Comparison of ENCODE assay signal across 11 cellular contexts in the genomic region with DNA sequence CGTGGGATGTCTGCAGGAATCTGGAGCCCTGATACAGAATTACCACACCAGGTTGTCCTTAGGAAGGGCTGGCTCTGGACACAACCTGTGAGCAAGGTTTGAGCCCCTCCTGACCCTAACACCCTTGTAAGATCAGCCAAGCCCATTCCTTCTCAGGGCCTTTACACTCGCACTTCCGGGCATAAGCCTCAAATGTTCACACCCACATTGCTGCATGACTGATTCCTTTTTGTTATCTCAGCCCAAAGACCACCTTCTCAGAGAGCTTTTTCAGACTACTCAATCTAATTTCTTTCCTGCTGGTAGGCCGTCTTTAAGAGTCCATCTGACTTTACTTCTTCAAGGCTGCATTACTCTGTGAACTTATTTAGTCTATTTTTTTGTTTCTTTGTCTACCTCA.
"Had no signal": no experiment of that assay in that cellular context is flagged by ENCODE, and none has a peak within 500 bp of the region (broad histone marks: within the 10 kb centered on the region; RNA-seq: fewer than 3 reads in every experiment).

No MANE protein-coding gene starts in this region.

- H3K27ac Mint-ChIP-seq: GM23338, H9, HFFc6 had no signal

- H3K4me1 Mint-ChIP-seq: GM23338, H9 had no signal

- H2AFZ ChIP-seq: GM23248, GM23338 had no signal

- H3K36me3 ChIP-seq: HAP-1 had no signal

- H3K9me3 ChIP-seq: HAP-1 had no signal

- H3K9ac ChIP-seq: GM23248 had no signal

- H3K4me1 ChIP-seq: HAP-1 had no signal

- H3K4me3 Mint-ChIP-seq: GM23338, H9, HFFc6 had no signal

- DNase-seq: GM23248, GOT3, H7, H9, HCEC 1CT, HFFc6 had no signal

- H3K4me2 ChIP-seq: GM23338 had no signal

- ATAC-seq: GM23338, HCT116 had no signal

- H3K4me3 ChIP-seq: GM23248, GM23338, HAP-1 had no signal

- H3K27ac ChIP-seq: GM23248 had no signal

- FAIRE-seq: H1, H54 had no signal
